In the genomic region with DNA sequence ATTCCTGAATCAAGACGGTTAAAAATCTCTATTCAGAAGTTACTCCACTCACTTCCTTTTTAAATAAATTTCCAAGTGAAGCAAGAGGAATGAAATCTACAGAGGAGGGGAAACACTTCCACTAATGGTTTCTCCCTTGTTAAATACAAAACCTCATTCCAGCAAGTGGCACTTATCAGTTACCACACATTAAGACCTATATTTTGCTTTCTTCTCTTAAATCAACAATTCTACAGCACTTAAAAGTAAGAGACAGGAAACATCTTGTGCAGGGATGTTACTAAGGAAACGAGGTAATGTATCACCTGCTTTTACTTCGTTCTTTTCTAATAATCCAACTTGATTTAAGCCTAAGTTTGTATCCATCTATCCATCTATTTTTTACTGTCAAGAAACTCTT, we compare ENCODE assay signal across 1 cellular context.
TF ChIP-seq lines count a peak whose summit lies in the region.

No MANE protein-coding gene starts in this region.

TF ChIP-seq in endothelial cell of umbilical vein, 7 proteins besides CTCF, POLR2A, EP300 and RAD21 (continued from another document):
- no peak for TF ChIP-seq EZH2 (IDR thresholded peaks at IDR 0.05; ENCODE audit: borderline replicate concordance, low read depth, low read length, severe bottlenecking)
- no peak for TF ChIP-seq POLR2AphosphoS5 (IDR thresholded peaks at IDR 0.05; ENCODE audit: insufficient read depth, low read depth, low read length)
TF ChIP-seq in endothelial cell of umbilical vein: peak in this region for 0.
